Comparison of ENCODE assay signal across 8 cellular contexts in the genomic region with DNA sequence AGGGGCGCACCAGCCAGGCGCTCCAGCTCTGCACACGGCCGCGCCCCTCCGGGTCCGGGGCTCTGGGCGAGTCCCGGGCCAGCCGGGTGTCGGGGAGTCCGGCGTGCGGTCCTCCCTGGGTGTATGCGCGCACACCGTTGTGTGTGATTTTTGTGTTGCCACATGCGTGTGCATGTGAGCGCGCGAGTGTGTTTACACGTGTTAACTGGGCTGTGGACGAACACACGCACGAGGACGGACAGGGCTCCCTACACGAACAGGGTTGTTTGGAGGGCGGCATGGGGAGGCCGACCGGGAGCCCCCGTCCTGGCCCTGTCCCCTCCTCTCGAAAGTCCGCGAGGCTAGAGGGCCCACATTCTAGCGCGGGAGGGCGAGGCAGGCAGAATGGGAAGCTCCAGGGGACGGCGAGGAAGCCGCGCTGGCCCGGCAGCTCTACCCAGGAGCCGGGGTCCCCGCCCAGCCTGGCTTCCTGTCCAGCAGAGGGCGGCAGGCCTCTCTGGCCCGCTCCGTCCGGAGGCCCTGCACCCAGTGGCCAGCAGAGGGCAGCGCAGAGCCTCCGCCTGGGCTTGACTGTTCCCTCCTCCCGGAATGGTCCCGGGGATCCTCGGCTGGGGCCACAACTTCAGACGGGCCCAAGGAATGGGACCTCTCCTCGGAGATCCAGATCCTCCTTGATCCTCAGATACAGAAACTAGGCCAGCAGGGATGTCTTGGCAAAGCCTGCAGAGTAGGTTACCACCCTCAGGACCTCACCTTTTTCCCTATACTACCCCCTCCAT. TPM values are rescaled to one million over a fixed set of nuclear protein-coding genes. Genes with fewer than 3 reads are reported as not detected.
A peak's percentile ranks its signal among the peaks of the same experiment; 100 is the strongest.
DNase-seq lines count a peak whose midpoint lies in the region; ATAC-seq, FAIRE-seq and TF ChIP-seq lines count a peak whose summit lies in the region.

No MANE protein-coding gene starts in this region.

- no peaks in the 10 kb centered on the region for H3K4me1 ChIP-seq in MM.1S (ENCODE audit: low read length)
- peaks cover 0 to 35% of the 10 kb centered on the region in 2 donors for H3K4me1 ChIP-seq in right atrium auricular region
- peaks cover 3% of the 10 kb centered on the region for H3K4me1 ChIP-seq in prostate gland (replicated peaks)

- TF ChIP-seq POLR2A in prostate gland (IDR thresholded peaks at IDR 0.05): no peak

- H3F3A ChIP-seq in MM.1S (ENCODE audit: insufficient read depth, low read length): no peaks in the 10 kb centered on the region

- TF ChIP-seq CTCF in MM.1S (IDR thresholded peaks at IDR 0.05; ENCODE audit: low read length) (peak; percentile 100), right atrium auricular region (IDR thresholded peaks at IDR 0.05) (peak; percentile 100), prostate gland (IDR thresholded peaks at IDR 0.05) (peak; percentile 96 to 99 (median 99))

- H4K20me1 ChIP-seq in MM.1S (ENCODE audit: insufficient read depth, low read length): no peaks in the 10 kb centered on the region

- no peaks in the 10 kb centered on the region for H3K36me3 ChIP-seq in MM.1S (replicated peaks; ENCODE audit: insufficient read depth, low read length)
- H3K36me3 ChIP-seq in right atrium auricular region: no peaks in the 10 kb centered on the region
- H3K36me3 ChIP-seq in prostate gland: no peaks in the 10 kb centered on the region

- intact Hi-C loops in prostate gland (cut with DNase I): loop anchor here (2.0 kb wide), 1 partner anchor 187 kb away; no protein-coding TSS in a partner anchor

- H3K9me2 ChIP-seq in MM.1S (replicated peaks; ENCODE audit: insufficient read depth, low read length): no peaks in the 10 kb centered on the region

- H3K9ac ChIP-seq in MM.1S (ENCODE audit: low read length): no peak overlapping the region

- H3K79me2 ChIP-seq in MM.1S (ENCODE audit: low read length): no peaks in the 10 kb centered on the region

- 0% methylated on average over 50 of the region's 55 CpGs for WGBS in prostate gland

- H3K27me3 ChIP-seq in MM.1S (replicated peaks; ENCODE audit: insufficient read depth, low read length) (peaks cover 79% of the 10 kb centered on the region), right atrium auricular region (peaks cover 0 to 8% of the 10 kb centered on the region in 2 donors), prostate gland (replicated peaks; ENCODE audit: insufficient read depth) (peaks cover 14% of the 10 kb centered on the region)

- H3K4me2 ChIP-seq in MM.1S (ENCODE audit: low read depth, low read length): peak overlapping the region; percentile 99

- peak; percentile 80 for ATAC-seq in GM21529 (IDR thresholded peaks at IDR 0.05; ENCODE audit: unreplicated experiment)

- H3K9me3 ChIP-seq in MM.1S (replicated peaks; ENCODE audit: insufficient read depth, low read length) (no peaks in the 10 kb centered on the region), right atrium auricular region (no peaks in the 10 kb centered on the region), prostate gland (no peaks in the 10 kb centered on the region)

- H2AFZ ChIP-seq in MM.1S (ENCODE audit: low read length): peak overlapping the region; percentile 72

- peak; percentile 94 for FAIRE-seq in urothelium cell line (lab: Jason Lieb, UNC)

- DNase-seq in D341Med (ENCODE audit: low spot score) (peak; percentile 93), MM.1S (peak; percentile 72), SW 1271 (lab: John Stamatoyannopoulos, UW) (peak; percentile 58 to 83), right atrium auricular region (ENCODE audit: low spot score) (peak; percentile 87), prostate gland (ENCODE audit: low spot score) (peak; percentile 74), urothelium cell line (ENCODE audit: low spot score) (peak; percentile 95)

- peak overlapping the region; percentile 64 for H3K4me3 ChIP-seq in MM.1S (ENCODE audit: low read length)
- peak overlapping the region; percentile 31 to 62 for H3K4me3 ChIP-seq in right atrium auricular region
- peak overlapping the region; percentile 28 to 31 for H3K4me3 ChIP-seq in prostate gland

- no peak overlapping the region for H3K27ac ChIP-seq in MM.1S (ENCODE audit: low read length)
- H3K27ac ChIP-seq in angular gyrus (ENCODE audit: low read depth, low read length): peak overlapping the region; percentile 62
- H3K27ac ChIP-seq in right atrium auricular region: peak overlapping the region in 1 of 2 donors; percentile 13
- H3K27ac ChIP-seq in prostate gland: no peak overlapping the region

RNA-seq across cellular contexts. Expression of a gene that starts 0.6 kb away (rescaled TPM):
- total RNA-seq in right atrium auricular region (1 to 10 TPM; 7.0 to 9.4 TPM), prostate gland (10 to 100 TPM in 1 of 2 donors, 1 to 10 TPM in 1; 2.9 to 10.2 TPM)
